In genomic region chr19:2237869-2238153, GRCh38 we compare ENCODE assay signal across 9 cellular contexts. TPM values are rescaled to one million over a fixed set of nuclear protein-coding genes. Genes with fewer than 3 reads are reported as not detected.
A peak's percentile ranks its signal among the peaks of the same experiment; 100 is the strongest.
DNase-seq lines count a peak whose midpoint lies in the region; ATAC-seq and TF ChIP-seq lines count a peak whose summit lies in the region.
"Had no signal": no experiment of that assay in that cellular context is flagged by ENCODE, and none has a peak within 500 bp of the region (broad histone marks: within the 10 kb centered on the region; RNA-seq: fewer than 3 reads in every experiment).

No MANE protein-coding gene starts in this region.

- TF ChIP-seq EP300 in ovary (IDR thresholded peaks at IDR 0.05): no peak

- peaks cover 0 to 5% of the 10 kb centered on the region in 2 donors for H3K27me3 Mint-ChIP-seq in CD8-positive, alpha-beta memory T cell
- H3K27me3 Mint-ChIP-seq in endodermal cell (ENCODE audit: insufficient read depth): no peaks in the 10 kb centered on the region

- no peak overlapping the region for H2AFZ ChIP-seq in OCI-LY7 (ENCODE audit: low read length)

- TF ChIP-seq POLR2A in ovary (IDR thresholded peaks at IDR 0.05): no peak

- ATAC-seq in GM18868 (IDR thresholded peaks at IDR 0.05; ENCODE audit: unreplicated experiment): no peak

- H3K36me3 Mint-ChIP-seq in CD8-positive, alpha-beta memory T cell: peaks cover 0 to 66% (median 11%) of the 10 kb centered on the region in 3 donors
- H3K36me3 Mint-ChIP-seq in endodermal cell (ENCODE audit: low read depth): peaks cover 41% of the 10 kb centered on the region

- DNase-seq in CD8-positive, alpha-beta memory T cell: no peak
- no peak for DNase-seq in OCI-LY7 (ENCODE audit: low spot score)
- no peak for DNase-seq in endodermal cell
- no peak for DNase-seq in ovary
- no peak for DNase-seq in SW 1271 (lab: John Stamatoyannopoulos, UW)
- DNase-seq in GF-D8 (lab: John Stamatoyannopoulos, UW): no peak
- no peak for DNase-seq in HUDEP-2 (lab: John Stamatoyannopoulos, UW; ENCODE audit: unreplicated experiment in 76 of 76)

- H3K4me1 ChIP-seq in CD8-positive, alpha-beta memory T cell (ENCODE audit: insufficient read depth, low read length): peaks cover 73% of the 10 kb centered on the region
- H3K4me1 ChIP-seq in OCI-LY7 (ENCODE audit: insufficient read depth, low read length, poor library complexity, severe bottlenecking) (peaks cover 62% of the 10 kb centered on the region), endodermal cell (ENCODE audit: control insufficient read depth, insufficient read depth, low read length) (peaks cover 6% of the 10 kb centered on the region), ovary (ENCODE audit: insufficient read depth) (peaks cover 26% of the 10 kb centered on the region)

- CTCF ChIA-PET in CD8-positive, alpha-beta memory T cell (lab: Charles Lee): interaction anchor here (1.0 to 5.9 kb wide), 7 partner anchors 12 to 156 kb away, joined by 3 to 70 read pairs (median 4); no protein-coding TSS in a partner anchor
- CTCF ChIA-PET in OCI-LY7 (lab: Charles Lee; ENCODE audit: unreplicated experiment): interaction anchor here (0.5 kb wide), 1 partner anchor 77 kb away, joined by 5 read pairs; no protein-coding TSS in a partner anchor

- H3K27ac ChIP-seq in CD8-positive, alpha-beta memory T cell (ENCODE audit: low read depth, low read length): peak overlapping the region; percentile 98
- H3K27ac ChIP-seq in OCI-LY7 (ENCODE audit: low read depth, low read length, poor library complexity, severe bottlenecking): peak overlapping the region; percentile 75
- H3K27ac ChIP-seq in endodermal cell (ENCODE audit: low read depth, low read length): no peak overlapping the region
- H3K27ac ChIP-seq in ovary: no peak overlapping the region

- POLR2A ChIA-PET in CD8-positive, alpha-beta memory T cell (lab: Charles Lee): interaction anchor here (1.1 to 5.5 kb wide), 4 partner anchors 14 to 43 kb away, joined by 3 to 69 read pairs (median 56); partner anchors contain the start of genes AMH and JSRP1
- POLR2A ChIA-PET in OCI-LY7 (lab: Charles Lee): interaction anchor here (0.5 to 1.2 kb wide), 5 partner anchors 15 to 443 kb away, joined by 3 to 5 read pairs (median 4); no protein-coding TSS in a partner anchor

- no peak for TF ChIP-seq CTCF in OCI-LY7 (conservative IDR thresholded peaks at IDR 0.05; ENCODE audit: low read length)
- no peak for TF ChIP-seq CTCF in endodermal cell (conservative IDR thresholded peaks at IDR 0.05)
- no peak for TF ChIP-seq CTCF in ovary (IDR thresholded peaks at IDR 0.05)

- peak overlapping the region; percentile 88 for H3K4me3 ChIP-seq in CD8-positive, alpha-beta memory T cell (ENCODE audit: low read length)
- H3K4me3 ChIP-seq in OCI-LY7 (ENCODE audit: low read depth, low read length, poor library complexity, severe bottlenecking): peak overlapping the region; percentile 96
- peak overlapping the region; percentile 91 for H3K4me3 ChIP-seq in endodermal cell (ENCODE audit: low read length)
- H3K4me3 ChIP-seq in ovary: peak overlapping the region; percentile 92

- H4K20me1 ChIP-seq in OCI-LY7 (ENCODE audit: insufficient read depth, low read length): peaks cover 53% of the 10 kb centered on the region

- H3K9me2 ChIP-seq in OCI-LY7 (ENCODE audit: insufficient read depth, low read length): no peaks in the 10 kb centered on the region

- peak overlapping the region; percentile 89 to 100 (median 98) for H3K4me3 Mint-ChIP-seq in CD8-positive, alpha-beta memory T cell
- peak overlapping the region; percentile 92 for H3K4me3 Mint-ChIP-seq in endodermal cell

- intact Hi-C loops in OCI-LY7 (cut with micrococcal nuclease; ENCODE audit: unreplicated experiment) (loop anchor here (2.0 to 5.0 kb wide), 2 partner anchors 87 to 374 kb away; partner anchors contain the start of gene AP3D1), ovary (cut with DNase I) (loop anchor here (2.0 to 10.0 kb wide), 5 partner anchors 33 to 154 kb away; partner anchors contain the start of gene DOT1L (in 1 of the 4))

- WGBS in endodermal cell (ENCODE audit: insufficient coverage in 1 of 2, insufficient read length in 1 of 2), 2 experiments: 84 to 88% methylated on average over 6 of the region's 6 CpGs
- 85 to 92% (median 91%) methylated on average over 6 of the region's 6 CpGs for WGBS in ovary, 3 donors

- peak overlapping the region; percentile 91 for H3K4me2 ChIP-seq in OCI-LY7 (ENCODE audit: low read length)

- H3K9me3 Mint-ChIP-seq in CD8-positive, alpha-beta memory T cell: no peaks in the 10 kb centered on the region
- no peaks in the 10 kb centered on the region for H3K9me3 Mint-ChIP-seq in endodermal cell

- H3K79me2 ChIP-seq in OCI-LY7 (ENCODE audit: insufficient read depth, low read depth, low read length): peaks cover 85% of the 10 kb centered on the region

- peak overlapping the region; percentile 92 to 99 (median 96) for H3K27ac Mint-ChIP-seq in CD8-positive, alpha-beta memory T cell
- peak overlapping the region; percentile 99 for H3K27ac Mint-ChIP-seq in endodermal cell

- no peaks in the 10 kb centered on the region for H3K9me3 ChIP-seq in CD8-positive, alpha-beta memory T cell (ENCODE audit: low read length)
- no peaks in the 10 kb centered on the region for H3K9me3 ChIP-seq in OCI-LY7 (ENCODE audit: low read length)
- no peaks in the 10 kb centered on the region for H3K9me3 ChIP-seq in endodermal cell (ENCODE audit: control insufficient read depth, low read length)
- H3K9me3 ChIP-seq in ovary: no peaks in the 10 kb centered on the region

- H3K4me1 Mint-ChIP-seq in CD8-positive, alpha-beta memory T cell: peaks cover 68 to 86% (median 74%) of the 10 kb centered on the region in 3 donors
- H3K4me1 Mint-ChIP-seq in endodermal cell: peaks cover 35% of the 10 kb centered on the region

- no TSS peak for BruUV-seq in OCI-LY7 (replicated peaks; lab: Mats Ljungman, UMichigan)

- no peak overlapping the region for H3K9ac ChIP-seq in endodermal cell (ENCODE audit: extremely low read depth, low read length, poor library complexity, severe bottlenecking)

- H3K27me3 ChIP-seq in CD8-positive, alpha-beta memory T cell (ENCODE audit: insufficient read depth, low read length, poor library complexity, severe bottlenecking): no peaks in the 10 kb centered on the region
- H3K27me3 ChIP-seq in endodermal cell (ENCODE audit: control insufficient read depth, insufficient read depth, low read length, poor library complexity, severe bottlenecking): no peaks in the 10 kb centered on the region
- no peaks in the 10 kb centered on the region for H3K27me3 ChIP-seq in ovary

- peaks cover 6% of the 10 kb centered on the region for H3K36me3 ChIP-seq in CD8-positive, alpha-beta memory T cell (ENCODE audit: insufficient read depth, low read length)
- H3K36me3 ChIP-seq in OCI-LY7 (ENCODE audit: insufficient read depth, low read length) (peaks cover 81% of the 10 kb centered on the region), endodermal cell (ENCODE audit: control insufficient read depth, insufficient read depth, low read length) (peaks cover 50% of the 10 kb centered on the region), ovary (no peaks in the 10 kb centered on the region)

RNA-seq across cellular contexts. Expression of gene SF3A2, which starts 1.2 kb away (rescaled TPM):
- total RNA-seq in CD8-positive, alpha-beta memory T cell: 100 to 1,000 TPM; 131 to 138 TPM
- polyA plus RNA-seq in CD8-positive, alpha-beta memory T cell: 36.2 TPM
- total RNA-seq in OCI-LY7 (2014; rRNA removed; shearing (Covaris generic)): 104 and 124 TPM in 2 replicates
- total RNA-seq in OCI-LY7 (2022) (206 and 207 TPM in 2 replicates), endodermal cell (100 to 1,000 TPM; 126 to 132 TPM), ovary (100 to 1,000 TPM in 3 of 7 donors, 10 to 100 TPM in 4; 33.0 to 137 (median 89.8) TPM)
- polyA plus RNA-seq in endodermal cell (2013, experiment 1 of 2): 147 TPM
- 122 TPM for polyA plus RNA-seq in endodermal cell (2013, experiment 2 of 2)
- polyA plus RNA-seq in ovary: 10 to 100 TPM; 13.7 to 95.7 TPM

RNA-seq across cellular contexts. Expression of gene PLEKHJ1, which starts 1.7 kb away (rescaled TPM):
- 10 to 100 TPM; 96.6 to 99.1 TPM for total RNA-seq in CD8-positive, alpha-beta memory T cell
- 120 TPM for polyA plus RNA-seq in CD8-positive, alpha-beta memory T cell
- 205 and 221 TPM in 2 replicates for total RNA-seq in OCI-LY7 (2014; rRNA removed; shearing (Covaris generic))
- total RNA-seq in OCI-LY7 (2022): 122 and 129 TPM in 2 replicates
- total RNA-seq in endodermal cell: 100 to 1,000 TPM; 146 to 192 TPM
- 103 TPM for polyA plus RNA-seq in endodermal cell (2013, experiment 1 of 2)
- polyA plus RNA-seq in endodermal cell (2013, experiment 2 of 2): 96.8 TPM
- total RNA-seq in ovary: 10 to 100 TPM; 39.0 to 55.2 (median 46.8) TPM
- 10 to 100 TPM; 17.1 to 57.9 TPM for polyA plus RNA-seq in ovary

RNA-seq across cellular contexts. Expression of gene AMH, which starts 11.3 kb away (rescaled TPM):
- 1 to 10 TPM; 5.9 to 7.4 TPM for total RNA-seq in CD8-positive, alpha-beta memory T cell
- not detected for polyA plus RNA-seq in CD8-positive, alpha-beta memory T cell
- 10.7 and 14.8 TPM in 2 replicates for total RNA-seq in OCI-LY7 (2014; rRNA removed; shearing (Covaris generic))
- total RNA-seq in OCI-LY7 (2022) (45.7 and 49.7 TPM in 2 replicates), endodermal cell (10 to 100 TPM; 20.5 to 35.1 TPM), ovary (1 to 10 TPM in 6 of 7 donors, under 1 TPM in 1; 0.80 to 3.9 (median 1.3) TPM)
- polyA plus RNA-seq in endodermal cell (2013, experiment 1 of 2): 4.8 TPM
- 5.6 TPM for polyA plus RNA-seq in endodermal cell (2013, experiment 2 of 2)
- polyA plus RNA-seq in ovary: 10 to 100 TPM in 1 of 2 donors, not detected in 1; 12.0 TPM

RNA-seq across cellular contexts. Expression of gene JSRP1, which starts 18.4 kb away (rescaled TPM):
- 1 to 10 TPM in 1 of 2 experiments, under 1 TPM in 1; 0.73 to 1.0 TPM for total RNA-seq in CD8-positive, alpha-beta memory T cell
- 0.91 TPM for polyA plus RNA-seq in CD8-positive, alpha-beta memory T cell
- total RNA-seq in OCI-LY7 (2014; rRNA removed; shearing (Covaris generic)): 0.44 and 1.5 TPM in 2 replicates
- 13.8 and 15.9 TPM in 2 replicates for total RNA-seq in OCI-LY7 (2022)
- total RNA-seq in endodermal cell: under 1 TPM; 0.66 to 0.89 TPM
- not detected for polyA plus RNA-seq in endodermal cell (2013, experiment 1 of 2)
- not detected for polyA plus RNA-seq in endodermal cell (2013, experiment 2 of 2)
- total RNA-seq in ovary: under 1 TPM in 4 of 7 donors, not detected in 3; 0.30 to 0.92 (median 0.41) TPM
- under 1 TPM in 1 of 2 donors, not detected in 1; 0.31 TPM for polyA plus RNA-seq in ovary
- total RNA-seq: mononuclear cell had no signal

RNA-seq across cellular contexts. Expression of gene PEAK3, which starts 44.2 kb away (rescaled TPM):
- not detected for total RNA-seq in CD8-positive, alpha-beta memory T cell
- 0.79 TPM for polyA plus RNA-seq in CD8-positive, alpha-beta memory T cell
- total RNA-seq in OCI-LY7 (2014; rRNA removed; shearing (Covaris generic)): not detected in 2 replicates
- total RNA-seq in OCI-LY7 (2022) (0.18 TPM in 1 of 2 replicates, not detected in the other), endodermal cell (not detected), ovary (under 1 TPM in 5 of 7 donors, not detected in 2; 0.11 to 0.62 (median 0.35) TPM)
- not detected for polyA plus RNA-seq in endodermal cell (2013, experiment 1 of 2)
- polyA plus RNA-seq in endodermal cell (2013, experiment 2 of 2): 0.08 TPM
- under 1 TPM in 1 of 2 donors, not detected in 1; 0.10 TPM for polyA plus RNA-seq in ovary

Comparison
In these comparisons a context has a peak if more than half of its experiments do, and no peak if none do; other contexts are left out.
1. H3K27ac ChIP-seq: peak in CD8-positive, alpha-beta memory T cell (single experiment) and OCI-LY7 (single experiment); none in endodermal cell (single experiment) and ovary (0 of 2).
2. Peak in every context shown above with its lines, with median percentiles within 50 percentile points of each other: H3K4me3 ChIP-seq.